ENCODE assay signal across 9 cellular contexts in genomic region chr12:21065845-21066244, GRCh38.
DNase-seq lines count a peak whose midpoint lies in the region; ATAC-seq and TF ChIP-seq lines count a peak whose summit lies in the region.
"Had no signal": no experiment of that assay in that cellular context is flagged by ENCODE, and none has a peak within 500 bp of the region (broad histone marks: within the 10 kb centered on the region; RNA-seq: fewer than 3 reads in every experiment).

No MANE protein-coding gene starts in this region.

- no peaks in the 10 kb centered on the region for H4K20me1 ChIP-seq in neural progenitor cell (ENCODE audit: low read depth)

- no peak for TF ChIP-seq POLR2A in body of pancreas (IDR thresholded peaks at IDR 0.05)

- H4K12ac ChIP-seq in trophoblast cell (ENCODE audit: low read depth, low read length), result no peak overlapping the region

- no peak overlapping the region for H4K91ac ChIP-seq in trophoblast cell (ENCODE audit: low read depth, low read length)

- no peaks in the 10 kb centered on the region for H3K36me3 Mint-ChIP-seq in neural progenitor cell
- H3K36me3 Mint-ChIP-seq in activated CD8-positive, alpha-beta T cell treated with anti-CD3 and anti-CD28 coated beads for 36 hours (ENCODE audit: low read depth), result no peaks in the 10 kb centered on the region
- H3K36me3 Mint-ChIP-seq: activated naive CD8-positive, alpha-beta T cell had no signal

- ATAC-seq in body of pancreas, result peak; percentile 45
- no peak for ATAC-seq in activated CD8-positive, alpha-beta T cell treated with anti-CD3 and anti-CD28 coated beads for 36 hours

- H3K27ac Mint-ChIP-seq in neural progenitor cell, result no peak overlapping the region
- no peak overlapping the region for H3K27ac Mint-ChIP-seq in activated CD8-positive, alpha-beta T cell treated with anti-CD3 and anti-CD28 coated beads for 36 hours
- H3K27ac Mint-ChIP-seq: activated naive CD8-positive, alpha-beta T cell had no signal

- POLR2A ChIA-PET in activated CD8-positive, alpha-beta T cell treated with anti-CD3 and anti-CD28 coated beads for 36 hours (lab: Charles Lee), result no interaction called here

- H3K4me1 ChIP-seq in body of pancreas, result no peaks in the 10 kb centered on the region
- no peaks in the 10 kb centered on the region for H3K4me1 ChIP-seq in neural progenitor cell
- no peaks in the 10 kb centered on the region for H3K4me1 ChIP-seq in trophoblast cell (ENCODE audit: control insufficient read depth in 1 of 2, insufficient read depth in 2 of 2, low read length in 2 of 2)

- H3K4me3 Mint-ChIP-seq in neural progenitor cell, result no peak overlapping the region
- H3K4me3 Mint-ChIP-seq in activated CD8-positive, alpha-beta T cell treated with anti-CD3 and anti-CD28 coated beads for 36 hours, result no peak overlapping the region
- H3K4me3 Mint-ChIP-seq: activated naive CD8-positive, alpha-beta T cell had no signal

- DNase-seq in EL (peak; percentile 3), LNCaP clone FGC (ENCODE audit: low read depth) (peak; percentile 46), body of pancreas (peak in 2 of 4 donors; percentile 14 to 18), neural progenitor cell (ENCODE audit: low spot score) (peak; percentile 4), NCI-H2227 treated with DMSO at 0.1 percent for 48 hours (lab: John Stamatoyannopoulos, UW) (no peak), trophoblast cell (no peak)
- DNase-seq in activated CD8-positive, alpha-beta T cell treated with anti-CD3 and anti-CD28 coated beads for 36 hours, result no peak
- DNase-seq: stimulated activated CD4-positive, alpha-beta T cell treated with anti-CD3 and anti-CD28 coated beads, Interleukin-15, amount 100 ng/mL, for 24 hours had no signal

- H3K18ac ChIP-seq in trophoblast cell (ENCODE audit: low read length), result no peak overlapping the region

- H2AK5ac ChIP-seq in trophoblast cell (ENCODE audit: low read length), result no peak overlapping the region

- H3K27me3 ChIP-seq in body of pancreas, result no peaks in the 10 kb centered on the region
- H3K27me3 ChIP-seq in neural progenitor cell, result no peaks in the 10 kb centered on the region
- H3K27me3 ChIP-seq in trophoblast cell (ENCODE audit: insufficient read depth, low read length), result no peaks in the 10 kb centered on the region

- H3K9me3 Mint-ChIP-seq in neural progenitor cell, result no peaks in the 10 kb centered on the region
- H3K9me3 Mint-ChIP-seq in activated CD8-positive, alpha-beta T cell treated with anti-CD3 and anti-CD28 coated beads for 36 hours, result peaks cover 7% of the 10 kb centered on the region

- H3K4me3 ChIP-seq in LNCaP clone FGC (ENCODE audit: low read depth, low read length) (no peak overlapping the region), body of pancreas (no peak overlapping the region), neural progenitor cell (no peak overlapping the region), trophoblast cell (ENCODE audit: low read depth, low read length) (no peak overlapping the region)

- H2BK5ac ChIP-seq in trophoblast cell (ENCODE audit: low read depth, low read length, poor library complexity), result no peak overlapping the region

- H3K14ac ChIP-seq in trophoblast cell (ENCODE audit: low read length), result no peak overlapping the region

- H3K36me3 ChIP-seq in body of pancreas (replicated peaks in 1 of 2; ENCODE audit: insufficient read depth in 1 of 2, low read depth in 2 of 2) (no peaks in the 10 kb centered on the region), neural progenitor cell (no peaks in the 10 kb centered on the region), trophoblast cell (ENCODE audit: control insufficient read depth in 1 of 2, insufficient read depth in 2 of 2, low read length in 2 of 2) (no peaks in the 10 kb centered on the region)

- no peak overlapping the region for H2BK12ac ChIP-seq in trophoblast cell (ENCODE audit: low read length)

- no peaks in the 10 kb centered on the region for H3K79me1 ChIP-seq in trophoblast cell (ENCODE audit: low read length)

- no peak overlapping the region for H4K8ac ChIP-seq in trophoblast cell (ENCODE audit: low read depth, low read length)

- H2AFZ ChIP-seq in neural progenitor cell (replicated peaks) (no peak overlapping the region), trophoblast cell (ENCODE audit: insufficient read depth, low read length, poor library complexity) (no peak overlapping the region)

- H3K27ac ChIP-seq in body of pancreas (no peak overlapping the region), neural progenitor cell (no peak overlapping the region), trophoblast cell (ENCODE audit: low read depth, low read length) (no peak overlapping the region)

- no peaks in the 10 kb centered on the region for H3K27me3 Mint-ChIP-seq in neural progenitor cell (ENCODE audit: insufficient read depth, low read depth)
- no peaks in the 10 kb centered on the region for H3K27me3 Mint-ChIP-seq in activated CD8-positive, alpha-beta T cell treated with anti-CD3 and anti-CD28 coated beads for 36 hours
- H3K27me3 Mint-ChIP-seq: activated naive CD8-positive, alpha-beta T cell had no signal

- no peaks in the 10 kb centered on the region for H3F3A ChIP-seq in neural progenitor cell (ENCODE audit: low read depth)

- intact Hi-C loops in body of pancreas (cut with DNase I), result loop anchor here (10.0 kb wide), 1 partner anchor 121 kb away; no protein-coding TSS in a partner anchor
- intact Hi-C loops in activated CD8-positive, alpha-beta T cell treated with anti-CD3 and anti-CD28 coated beads for 36 hours (cut with micrococcal nuclease), result no loop called here

- no peaks in the 10 kb centered on the region for H3K4me1 Mint-ChIP-seq in neural progenitor cell
- no peaks in the 10 kb centered on the region for H3K4me1 Mint-ChIP-seq in activated CD8-positive, alpha-beta T cell treated with anti-CD3 and anti-CD28 coated beads for 36 hours (ENCODE audit: low read depth)

- H3K4me2 ChIP-seq in neural progenitor cell (no peak overlapping the region), trophoblast cell (ENCODE audit: low read length) (no peak overlapping the region)

- TF ChIP-seq CTCF in LNCaP clone FGC (IDR thresholded peaks at IDR 0.05; ENCODE audit: control insufficient read depth, extremely low read depth, insufficient read depth) (peak; percentile 89), body of pancreas (IDR thresholded peaks at IDR 0.05) (peak; percentile 20 to 71 (median 57)), neural progenitor cell (IDR thresholded peaks at IDR 0.05) (peak; percentile 48)
- TF ChIP-seq CTCF in activated CD8-positive, alpha-beta T cell treated with anti-CD3 and anti-CD28 coated beads for 36 hours (IDR thresholded peaks at IDR 0.05), result no peak

- no peak overlapping the region for H2BK120ac ChIP-seq in trophoblast cell (ENCODE audit: insufficient read depth, low read length, poor library complexity)

- H3K9ac ChIP-seq in neural progenitor cell, result no peak overlapping the region
- H3K9ac ChIP-seq in trophoblast cell (ENCODE audit: low read length), result no peak overlapping the region

- H3K9me3 ChIP-seq in body of pancreas (no peaks in the 10 kb centered on the region), neural progenitor cell (ENCODE audit: low read depth) (no peaks in the 10 kb centered on the region), trophoblast cell (ENCODE audit: insufficient read depth, low read depth, low read length) (no peaks in the 10 kb centered on the region)

- H3K79me2 ChIP-seq in neural progenitor cell (ENCODE audit: low read depth) (no peaks in the 10 kb centered on the region), trophoblast cell (ENCODE audit: control insufficient read depth, insufficient read depth, low read length, poor library complexity) (no peaks in the 10 kb centered on the region)

- CTCF ChIA-PET in activated CD8-positive, alpha-beta T cell treated with anti-CD3 and anti-CD28 coated beads for 36 hours (lab: Charles Lee), result no interaction called here

- no peak overlapping the region for H3K4ac ChIP-seq in trophoblast cell (ENCODE audit: low read depth, low read length)

- H3K23ac ChIP-seq in trophoblast cell (ENCODE audit: low read length), result no peak overlapping the region

Comparison
In these comparisons a context has a peak if more than half of its experiments do, and no peak if none do; other contexts are left out.
1. DNase-seq: peak in EL (single experiment), LNCaP clone FGC (single experiment) and neural progenitor cell (single experiment); none in NCI-H2227 treated with DMSO at 0.1 percent for 48 hours (single experiment), trophoblast cell (0 of 2) and activated CD8-positive, alpha-beta T cell treated with anti-CD3 and anti-CD28 coated beads for 36 hours (single experiment).